In the genomic region with DNA sequence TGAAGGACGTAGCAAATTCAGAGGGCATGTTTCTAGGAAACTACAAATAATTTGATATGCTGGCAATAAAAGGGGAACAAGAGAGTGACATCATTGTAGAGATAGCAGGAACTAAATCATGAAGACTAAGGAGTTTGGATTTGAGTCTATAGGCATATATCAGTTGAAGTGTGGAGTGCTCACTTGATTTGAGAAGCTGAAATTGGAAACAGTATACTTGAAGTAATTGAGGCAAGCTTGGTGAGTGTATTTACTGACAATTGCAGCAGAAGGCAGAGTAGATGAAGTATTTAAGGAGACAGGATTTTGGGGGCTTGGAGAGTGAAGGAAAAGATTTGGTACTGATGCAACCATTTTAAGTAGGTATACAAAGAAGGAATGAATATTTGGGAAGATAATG, we compare ENCODE assay signal across 11 cellular contexts. TPM values are rescaled to one million over a fixed set of nuclear protein-coding genes. Genes with fewer than 3 reads are reported as not detected.
DNase-seq lines count a peak whose midpoint lies in the region; ATAC-seq and TF ChIP-seq lines count a peak whose summit lies in the region.
"Had no signal": no experiment of that assay in that cellular context is flagged by ENCODE, and none has a peak within 500 bp of the region (broad histone marks: within the 10 kb centered on the region; RNA-seq: fewer than 3 reads in every experiment).

No MANE protein-coding gene starts in this region.

- H3K36me3 ChIP-seq in GM23248 (ENCODE audit: low read depth) (peaks cover 26% of the 10 kb centered on the region), RWPE2 (ENCODE audit: low read depth) (peaks cover 35% of the 10 kb centered on the region)

- H3K4me3 ChIP-seq in GM23248 = peak overlapping the region; percentile 29; the same call in 1 of the 2 replicates
- no peak overlapping the region for H3K4me3 ChIP-seq in RWPE2 (ENCODE audit: severe bottlenecking)
- H3K4me3 ChIP-seq: esophagus muscularis mucosa, lung, testis had no signal

- in situ Hi-C loops in GM23248 (cut with MboI) = no loop called here

- WGBS in GM23248 (ENCODE audit: low coverage in 1 of 2, low lambda C conversion rate in 2 of 2, missing lambda C conversion rate in 2 of 2), 2 experiments = 50 to 60% methylated on average over 1 of the region's 1 CpG

- no peak for TF ChIP-seq CTCF in RWPE2 (IDR thresholded peaks at IDR 0.05; ENCODE audit: poor library complexity, severe bottlenecking)

- H3K9me2 ChIP-seq in GM23248 (ENCODE audit: insufficient read depth) = no peaks in the 10 kb centered on the region; the same call in 1 of the 2 replicates

- H3K4me1 ChIP-seq in GM23248 (ENCODE audit: insufficient read depth) = peaks cover 19% of the 10 kb centered on the region
- H3K4me1 ChIP-seq in RWPE2 (ENCODE audit: insufficient read depth, poor library complexity, severe bottlenecking) = peaks cover 15% of the 10 kb centered on the region
- H3K4me1 ChIP-seq: testis had no signal

- peaks cover 19% of the 10 kb centered on the region; the same call in 1 of the 2 replicates for H3K79me2 ChIP-seq in GM23248 (ENCODE audit: insufficient read depth)

- ATAC-seq in GM18498 (IDR thresholded peaks at IDR 0.05; ENCODE audit: unreplicated experiment) (peak; percentile 15), RWPE2 (ENCODE audit: low read depth) (peak; percentile 4; the same call in 2 of the 3 replicates), GM18868 (IDR thresholded peaks at IDR 0.05; ENCODE audit: unreplicated experiment) (no peak)

- H4K20me1 ChIP-seq in GM23248 (ENCODE audit: insufficient read depth) = no peaks in the 10 kb centered on the region; the same call in 1 of the 2 replicates

- no peak overlapping the region for H2AFZ ChIP-seq in GM23248

- no peaks in the 10 kb centered on the region for H3K9me3 ChIP-seq in GM23248 (ENCODE audit: low read depth)
- H3K9me3 ChIP-seq in RWPE2 (ENCODE audit: severe bottlenecking) = peaks cover 2% of the 10 kb centered on the region
- H3K9me3 ChIP-seq: esophagus muscularis mucosa, testis had no signal

- H3F3A ChIP-seq in GM23248 (ENCODE audit: insufficient read depth) = peaks cover 67% of the 10 kb centered on the region

- H3K27ac ChIP-seq in GM23248 (peak overlapping the region; percentile 79), RWPE2 (ENCODE audit: poor library complexity, severe bottlenecking) (peak overlapping the region; percentile 89)
- H3K27ac ChIP-seq: esophagus muscularis mucosa, testis had no signal

- H3K4me2 ChIP-seq in GM23248 (ENCODE audit: unreplicated experiment) = peak overlapping the region; percentile 39

- DNase-seq in GM23248 = no peak
- no peak for DNase-seq in RWPE2 (ENCODE audit: low spot score)
- peak; percentile 12 for DNase-seq in iris pigment epithelial cell (ENCODE audit: low read depth)
- no peak for DNase-seq in stimulated activated CD4-positive, alpha-beta T cell treated with anti-CD3 and anti-CD28 coated beads, Interleukin-15, amount 100 ng/mL, for 24 hours
- no peak for DNase-seq in NCI-H2196 (lab: John Stamatoyannopoulos, UW; ENCODE audit: unreplicated experiment)
- no peak for DNase-seq in C1 segment of cervical spinal cord (lab: John Stamatoyannopoulos, UW)
- DNase-seq: testis had no signal

- no peaks in the 10 kb centered on the region for H3K27me3 ChIP-seq in GM23248 (replicated peaks; ENCODE audit: insufficient read depth)
- no peaks in the 10 kb centered on the region for H3K27me3 ChIP-seq in RWPE2 (ENCODE audit: insufficient read depth, poor library complexity, severe bottlenecking)
- H3K27me3 ChIP-seq: esophagus muscularis mucosa, testis had no signal

- peak overlapping the region; percentile 19; the same call in 1 of the 2 replicates for H3K9ac ChIP-seq in GM23248

RNA-seq across cellular contexts. Expression of gene TMCO2, which starts 6.4 kb away (rescaled TPM):
- total RNA-seq in GM23248 (2014; rRNA removed; shearing (Covaris generic)) = not detected in 2 replicates
- polyA plus RNA-seq in GM23248 (2016; fragmentation: Nextera tagmentation; extraction: Ambion mirVana) = not detected in 2 replicates
- total RNA-seq: esophagus muscularis mucosa, lung had no signal
- polyA plus RNA-seq: lung had no signal

RNA-seq across cellular contexts. Expression of gene ZMPSTE24, which starts 16.7 kb away (rescaled TPM):
- 79.9 and 83.2 TPM in 2 replicates for total RNA-seq in GM23248 (2014; rRNA removed; shearing (Covaris generic))
- polyA plus RNA-seq in GM23248 (2016; fragmentation: Nextera tagmentation; extraction: Ambion mirVana) = 61.7 and 63.2 TPM in 2 replicates
